In genomic region chr13:61850794-61851193, GRCh38 we compare ENCODE assay signal across 27 cellular contexts.
A peak's percentile ranks its signal among the peaks of the same experiment; 100 is the strongest.
DNase-seq lines count a peak whose midpoint lies in the region; ATAC-seq, FAIRE-seq and TF ChIP-seq lines count a peak whose summit lies in the region.
"Had no signal": no experiment of that assay in that cellular context is flagged by ENCODE, and none has a peak within 500 bp of the region (broad histone marks: within the 10 kb centered on the region; RNA-seq: fewer than 3 reads in every experiment).

No MANE protein-coding gene starts in this region.

- WGBS in K562 (ENCODE audit: insufficient coverage, low coverage, missing lambda C conversion rate), result 5% methylated on average over 3 of the region's 3 CpGs

- H3K79me2 ChIP-seq in K562 (ENCODE audit: control insufficient read depth, insufficient read depth, low read length), result no peaks in the 10 kb centered on the region

- H3K4me1 ChIP-seq in K562 (replicated peaks in 1 of 2; ENCODE audit: control insufficient read depth in 2 of 2, insufficient read depth in 2 of 2, low read length in 2 of 2), result no peaks in the 10 kb centered on the region
- H3K4me1 ChIP-seq: BLaER1, Caco-2 had no signal

- H3K9me3 ChIP-seq in SK-N-MC (ENCODE audit: low read depth, low read length), result no peaks in the 10 kb centered on the region
- H3K9me3 ChIP-seq in K562 (replicated peaks; ENCODE audit: control insufficient read depth, insufficient read depth, low read depth, low read length), result no peaks in the 10 kb centered on the region
- H3K9me3 ChIP-seq: BLaER1, Caco-2 had no signal

- H3K9ac ChIP-seq in SK-N-MC (ENCODE audit: insufficient read length) (no peak overlapping the region), K562 (ENCODE audit: insufficient read depth in 1 of 2, low read depth in 2 of 2, low read length in 2 of 2) (no peak overlapping the region)
- H3K9ac ChIP-seq: BLaER1, GM23248 had no signal

- no peak overlapping the region for H3K4me3 Mint-ChIP-seq in activated CD4-positive, alpha-beta memory T cell treated with anti-CD3 and anti-CD28 coated beads for 36 hours
- H3K4me3 Mint-ChIP-seq in MCF 10A (ENCODE audit: unreplicated experiment), result no peak overlapping the region
- H3K4me3 Mint-ChIP-seq: B cell; CD4-positive, CD25-positive, alpha-beta regulatory T cell; CD8-positive, alpha-beta T cell; HFFc6 had no signal

- no peaks in the 10 kb centered on the region for H3K9me1 ChIP-seq in K562 (ENCODE audit: control insufficient read depth, insufficient read depth, low read length)

- no peaks in the 10 kb centered on the region for H4K20me1 ChIP-seq in K562 (replicated peaks; ENCODE audit: control insufficient read depth, insufficient read depth, low read length)
- H4K20me1 ChIP-seq: BLaER1 had no signal

- intact Hi-C loops in K562 (cut with micrococcal nuclease) (no loop called here), MCF 10A (cut with micrococcal nuclease) (no loop called here)
- intact Hi-C loops in activated CD4-positive, alpha-beta memory T cell treated with anti-CD3 and anti-CD28 coated beads for 36 hours (cut with micrococcal nuclease), result no loop called here

- ATAC-seq in K562 (no peak), HG03139 (IDR thresholded peaks at IDR 0.05; ENCODE audit: unreplicated experiment) (no peak)
- ATAC-seq: CD8-positive, alpha-beta T cell; GM12878 had no signal

- DNase-seq in NOMO-1 treated with DMSO at 0.1 percent for 48 hours (lab: John Stamatoyannopoulos, UW; ENCODE audit: unreplicated experiment) (peak; percentile 1), NOMO-1 treated with dmso at 0.1 percent for 144 hours (lab: John Stamatoyannopoulos, UW; ENCODE audit: unreplicated experiment) (no peak), HEK293T (ENCODE audit: extremely low spot score) (no peak), SK-N-MC (ENCODE audit: low read depth, low spot score) (no peak), K562 (ENCODE audit: extremely low read depth in 1 of 4, low spot score in 3 of 4) (no peak), MCF 10A (ENCODE audit: unreplicated experiment) (no peak)
- DNase-seq in activated CD4-positive, alpha-beta memory T cell treated with anti-CD3 and anti-CD28 coated beads for 36 hours, result no peak
- DNase-seq: Caco-2; CD4-positive, CD25-positive, alpha-beta regulatory T cell; CD8-positive, alpha-beta T cell; DMS 273 treated with DMSO at 0.1 percent for 48 hours; DMS79; EL; GDM1; GM23248; H7; HCEC 1CT; HFFc6 had no signal

- H3K27me3 ChIP-seq in K562 (ENCODE audit: control insufficient read depth in 2 of 2, insufficient read depth in 2 of 2, low read length in 2 of 2), result no peaks in the 10 kb centered on the region
- H3K27me3 ChIP-seq: BLaER1 had no signal

- TF ChIP-seq EP300 in K562 (IDR thresholded peaks at IDR 0.05; ENCODE audit: low read length), result no peak

- POLR2A ChIA-PET in HEK293T (lab: Yijun Ruan, JAX) (no interaction called here), K562 (lab: Yijun Ruan, JAX) (no interaction called here), MCF 10A (lab: Yijun Ruan, JAX) (no interaction called here)
- POLR2A ChIA-PET in activated CD4-positive, alpha-beta memory T cell treated with anti-CD3 and anti-CD28 coated beads for 36 hours (lab: Charles Lee), result no interaction called here

- H3K36me3 Mint-ChIP-seq in activated CD4-positive, alpha-beta memory T cell treated with anti-CD3 and anti-CD28 coated beads for 36 hours, result no peaks in the 10 kb centered on the region
- no peaks in the 10 kb centered on the region for H3K36me3 Mint-ChIP-seq in MCF 10A (ENCODE audit: insufficient read depth, unreplicated experiment)
- H3K36me3 Mint-ChIP-seq: CD4-positive, CD25-positive, alpha-beta regulatory T cell; CD8-positive, alpha-beta T cell had no signal

- H3K36me3 ChIP-seq in SK-N-MC (ENCODE audit: insufficient read depth, low read length) (no peaks in the 10 kb centered on the region), K562 (ENCODE audit: control insufficient read depth, insufficient read depth, low read length) (no peaks in the 10 kb centered on the region)
- H3K36me3 ChIP-seq: BLaER1 had no signal

- no peaks in the 10 kb centered on the region for H3K9me3 Mint-ChIP-seq in activated CD4-positive, alpha-beta memory T cell treated with anti-CD3 and anti-CD28 coated beads for 36 hours
- peaks cover 20% of the 10 kb centered on the region for H3K9me3 Mint-ChIP-seq in MCF 10A (ENCODE audit: unreplicated experiment)

- no peaks in the 10 kb centered on the region for H3K4me1 Mint-ChIP-seq in activated CD4-positive, alpha-beta memory T cell treated with anti-CD3 and anti-CD28 coated beads for 36 hours (ENCODE audit: low read depth)
- no peaks in the 10 kb centered on the region for H3K4me1 Mint-ChIP-seq in MCF 10A (ENCODE audit: insufficient read depth, unreplicated experiment)
- H3K4me1 Mint-ChIP-seq: B cell; CD4-positive, CD25-positive, alpha-beta regulatory T cell had no signal

- H3K27ac ChIP-seq in SK-N-MC (peak overlapping the region; percentile 40; the same call in 1 of the 2 replicates), K562 (ENCODE audit: extremely low read depth, low read depth, low read length) (no peak overlapping the region)
- H3K27ac ChIP-seq: 22Rv1, BLaER1, C4-2B, GM23248 had no signal

- CTCF ChIA-PET in HEK293T (lab: Yijun Ruan, JAX) (no interaction called here), K562 (lab: Yijun Ruan, JAX; ENCODE audit: low intra/inter-chr PET ratio) (no interaction called here), MCF 10A (lab: Yijun Ruan, JAX) (no interaction called here)
- CTCF ChIA-PET in activated CD4-positive, alpha-beta memory T cell treated with anti-CD3 and anti-CD28 coated beads for 36 hours (lab: Charles Lee), result no interaction called here

- no peak for TF ChIP-seq RAD21 in K562 (CRISPR knock-in tag; conservative IDR thresholded peaks at IDR 0.05 in 1 of 2, IDR thresholded peaks at IDR 0.05 in 1 of 2)

- FAIRE-seq in K562 (lab: Jason Lieb, UNC), result no peak
- FAIRE-seq: A204.1, GM12878, GM19239, H1 had no signal

- no peak overlapping the region for H3K4me2 ChIP-seq in K562 (ENCODE audit: insufficient read depth, low read length)
- H3K4me2 ChIP-seq: BLaER1 had no signal

- H3K4me3 ChIP-seq in SK-N-MC, result no peak overlapping the region
- no peak overlapping the region for H3K4me3 ChIP-seq in K562
- H3K4me3 ChIP-seq: BLaER1, GM12878, GM23248 had no signal

- TF ChIP-seq CTCF in K562 (IDR thresholded peaks at IDR 0.05 in 2 of 3, conservative IDR thresholded peaks at IDR 0.05 in 1 of 3; ENCODE audit: insufficient read depth in 2 of 3, low read depth in 1 of 3, low read length in 3 of 3), result no peak
- TF ChIP-seq CTCF in MCF 10A (IDR thresholded peaks at IDR 0.05; ENCODE audit: unreplicated experiment), result no peak

- in situ Hi-C loops in K562 (cut with MboI), result no loop called here

- H3K27me3 Mint-ChIP-seq in activated CD4-positive, alpha-beta memory T cell treated with anti-CD3 and anti-CD28 coated beads for 36 hours, result no peaks in the 10 kb centered on the region
- H3K27me3 Mint-ChIP-seq in MCF 10A (ENCODE audit: insufficient read depth, unreplicated experiment), result no peaks in the 10 kb centered on the region
- H3K27me3 Mint-ChIP-seq: B cell had no signal

- no peak for TF ChIP-seq POLR2A in K562 (conservative IDR thresholded peaks at IDR 0.05)

- no peak overlapping the region for H3K27ac Mint-ChIP-seq in activated CD4-positive, alpha-beta memory T cell treated with anti-CD3 and anti-CD28 coated beads for 36 hours
- no peak overlapping the region for H3K27ac Mint-ChIP-seq in MCF 10A (ENCODE audit: low read depth, unreplicated experiment)
- H3K27ac Mint-ChIP-seq: B cell; CD4-positive, CD25-positive, alpha-beta regulatory T cell; CD8-positive, alpha-beta T cell; HFFc6 had no signal

- H2AFZ ChIP-seq in K562 (ENCODE audit: low read depth, low read length), result no peak overlapping the region
- H2AFZ ChIP-seq: GM23248 had no signal

- no TSS peak for BruUV-seq in K562 (replicated peaks; lab: Mats Ljungman, UMichigan)
- BruUV-seq in MCF 10A (replicated peaks; lab: Mats Ljungman, UMichigan), result no TSS peak

TF ChIP-seq in HEK293T, 16 proteins besides CTCF, POLR2A, EP300 and RAD21:
- TF ChIP-seq FOXK2 (IDR thresholded peaks at IDR 0.05) (no peak), LEF1 (IDR thresholded peaks at IDR 0.05; ENCODE audit: borderline replicate concordance) (no peak), ELF4 (IDR thresholded peaks at IDR 0.05) (peak; percentile 16; the same call in 1 of the 2 replicates), NFRKB (IDR thresholded peaks at IDR 0.05) (no peak), L3MBTL2 (conservative IDR thresholded peaks at IDR 0.05) (no peak), HDGF (IDR thresholded peaks at IDR 0.05; ENCODE audit: borderline replicate concordance) (no peak), PKNOX1 (IDR thresholded peaks at IDR 0.05) (no peak), FOXA1 (IDR thresholded peaks at IDR 0.05) (peak; percentile 25; the same call in 1 of the 2 replicates), SUZ12 (IDR thresholded peaks at IDR 0.05) (no peak)

TF ChIP-seq in K562, 482 proteins besides CTCF, POLR2A, EP300 and RAD21:
- TF ChIP-seq MED1 (CRISPR knock-in tag; IDR thresholded peaks at IDR 0.05; ENCODE audit: borderline replicate concordance) (no peak), BRCA1 (IDR thresholded peaks at IDR 0.05) (0 out of 2 replicates have a peak, but pooled peaks have one; percentile 80), BRCA1 (CRISPR knock-in tag; IDR thresholded peaks at IDR 0.05) (no peak)
